8 cellular contexts compared by ENCODE assay signal in genomic region chr3:139189943-139190342, GRCh38.
"Had no signal": no experiment of that assay in that cellular context is flagged by ENCODE, and none has a peak within 500 bp of the region (broad histone marks: within the 10 kb centered on the region; RNA-seq: fewer than 3 reads in every experiment).

No MANE protein-coding gene starts in this region.

- H3K4me2 ChIP-seq: KMS-11 had no signal

- H3K27ac Mint-ChIP-seq: IgD-negative memory B cell had no signal

- H3K4me1 Mint-ChIP-seq: IgD-negative memory B cell had no signal

- H3K9me3 Mint-ChIP-seq: IgD-negative memory B cell had no signal

- H3K4me3 Mint-ChIP-seq: IgD-negative memory B cell had no signal

- DNase-seq: IMR-90, KBM-7, KG1 had no signal

- FAIRE-seq: HepG2, HTR-8/SVneo had no signal

- H3K36me3 Mint-ChIP-seq: IgD-negative memory B cell had no signal

- ATAC-seq: HepG2 had no signal

- H3K27ac ChIP-seq: HL-60, KMS-11 had no signal

- H3K9ac ChIP-seq: KMS-11 had no signal

- H3K27me3 Mint-ChIP-seq: IgD-negative memory B cell had no signal
